ENCODE assay signal across 28 cellular contexts in genomic region chr15:40495516-40495915, GRCh38.
"Had no signal": no experiment of that assay in that cellular context is flagged by ENCODE, and none has a peak within 500 bp of the region (broad histone marks: within the 10 kb centered on the region; RNA-seq: fewer than 3 reads in every experiment).

No MANE protein-coding gene starts in this region.

- H3K9me3 Mint-ChIP-seq: mesothelial cell of epicardium; naive thymus-derived CD4-positive, alpha-beta T cell; natural killer cell treated with Interleukin-12 subunit alpha and Interleukin-12 subunit beta and Interleukin-15 and Interleukin-18, amount 100 ng/mL, for 72 hours; stimulated activated naive CD8-positive, alpha-beta T cell treated with anti-CD3 and anti-CD28 coated beads, Interleukin-15, Interleukin-2, amounts not matched to agents 100 ng/mL and 50 ng/mL, for 24 hours had no signal

- H2AFZ ChIP-seq: hepatocyte had no signal

- H3K4me1 Mint-ChIP-seq: mesothelial cell of epicardium had no signal

- DNase-seq: islet precursor cell; left ventricle myocardium inferior; mesendoderm; mucosa of descending colon; naive thymus-derived CD4-positive, alpha-beta T cell; nucleus accumbens; pancreas; posterior cingulate gyrus; retina; right cardiac atrium; stimulated activated CD4-positive, alpha-beta T cell treated with anti-CD3 and anti-CD28 coated beads, Interleukin-12 subunit alpha, Interleukin-12 subunit beta, amount 100 ng/mL, for 4 hours; stimulated activated CD4-positive, alpha-beta T cell treated with anti-CD3 and anti-CD28 coated beads, Interleukin-15, amount 100 ng/mL, for 24 hours; stimulated activated CD4-positive, alpha-beta T cell treated with anti-CD3 and anti-CD28 coated beads, Interleukin-2, amount 100 ng/mL, for 24 hours; stimulated activated CD4-positive, alpha-beta T cell treated with anti-CD3 and anti-CD28 coated beads, Interleukin-4, amount 100 ng/mL, for 1 hour; stimulated activated naive CD4-positive, alpha-beta T cell; tibial artery; trophoblast cell; upper lobe of right lung had no signal

- H3K4me3 ChIP-seq: hepatocyte, left ventricle myocardium inferior, lung, mucosa of descending colon, pancreas, prostate gland, skin epidermis, suprapubic skin, thoracic aorta, tibial artery, upper lobe of right lung had no signal

- H3K4me3 Mint-ChIP-seq: mesothelial cell of epicardium; naive thymus-derived CD4-positive, alpha-beta T cell; natural killer cell treated with Interleukin-12 subunit alpha and Interleukin-12 subunit beta and Interleukin-15 and Interleukin-18, amount 100 ng/mL, for 72 hours; stimulated activated naive CD8-positive, alpha-beta T cell treated with anti-CD3 and anti-CD28 coated beads, Interleukin-15, Interleukin-2, amounts not matched to agents 100 ng/mL and 50 ng/mL, for 24 hours had no signal

- H3K4me1 ChIP-seq: left ventricle myocardium inferior, pancreas, prostate gland, suprapubic skin, tibial artery, upper lobe of right lung had no signal

- H3K9me3 ChIP-seq: left ventricle myocardium inferior, mucosa of descending colon, pancreas, prostate gland, suprapubic skin, thoracic aorta, tibial artery, upper lobe of right lung had no signal

- H3K27me3 ChIP-seq: hepatocyte, pancreas, suprapubic skin had no signal

- H3K4me2 ChIP-seq: hepatocyte had no signal

- H3K27ac ChIP-seq: hepatocyte, left ventricle myocardium inferior, pancreas, prostate gland, skin epidermis, suprapubic skin, thoracic aorta, tibial artery, upper lobe of right lung had no signal

- H3K36me3 ChIP-seq: left ventricle myocardium inferior, pancreas, prostate gland, suprapubic skin, thoracic aorta, tibial artery, upper lobe of right lung had no signal

- ATAC-seq: mucosa of descending colon; naive thymus-derived CD4-positive, alpha-beta T cell; natural killer cell treated with Interleukin-12 subunit alpha and Interleukin-12 subunit beta and Interleukin-15 and Interleukin-18, amount 100 ng/mL, for 72 hours; pancreas; right cardiac atrium; sciatic nerve; upper lobe of right lung had no signal

- H3K79me2 ChIP-seq: hepatocyte had no signal

- H3K27ac Mint-ChIP-seq: mesothelial cell of epicardium; naive thymus-derived CD4-positive, alpha-beta T cell; natural killer cell treated with Interleukin-12 subunit alpha and Interleukin-12 subunit beta and Interleukin-15 and Interleukin-18, amount 100 ng/mL, for 72 hours; stimulated activated naive CD8-positive, alpha-beta T cell treated with anti-CD3 and anti-CD28 coated beads, Interleukin-15, Interleukin-2, amounts not matched to agents 100 ng/mL and 50 ng/mL, for 24 hours had no signal

- H3K36me3 Mint-ChIP-seq: mesothelial cell of epicardium; naive thymus-derived CD4-positive, alpha-beta T cell; natural killer cell treated with Interleukin-12 subunit alpha and Interleukin-12 subunit beta and Interleukin-15 and Interleukin-18, amount 100 ng/mL, for 72 hours had no signal
